ENCODE assay signal across 9 cellular contexts in genomic region chr10:113856563-113856962, GRCh38. TPM values are rescaled to one million over a fixed set of nuclear protein-coding genes. Genes with fewer than 3 reads are reported as not detected.
DNase-seq lines count a peak whose midpoint lies in the region; ATAC-seq and TF ChIP-seq lines count a peak whose summit lies in the region.
"Had no signal": no experiment of that assay in that cellular context is flagged by ENCODE, and none has a peak within 500 bp of the region (broad histone marks: within the 10 kb centered on the region; RNA-seq: fewer than 3 reads in every experiment).

No MANE protein-coding gene starts in this region.

- H3K4me3 ChIP-seq in RWPE2 (ENCODE audit: severe bottlenecking) (peak overlapping the region; percentile 93), fibroblast of mammary gland (ENCODE audit: control insufficient read depth, low read depth, low read length) (peak overlapping the region; percentile 15), skeletal muscle satellite cell (ENCODE audit: low read length) (peak overlapping the region; percentile 88), tibial nerve (peak overlapping the region in 2 of 4 donors; percentile 85 to 92)

- no peak for DNase-seq in activated CD4-positive, alpha-beta memory T cell treated with anti-CD3 and anti-CD28 coated beads, Interleukin-2, amount 10 ng/mL, durations not matched to agents 7 days and 5 days
- no peak for DNase-seq in activated CD4-positive, alpha-beta memory T cell treated with anti-CD3 and anti-CD28 coated beads for 36 hours
- DNase-seq in RWPE2 (ENCODE audit: low spot score) (no peak), fibroblast of mammary gland (ENCODE audit: low read depth) (peak; percentile 23), NCI-H2081 treated with DMSO at 0.1 percent for 48 hours (lab: John Stamatoyannopoulos, UW) (no peak), tibial nerve (ENCODE audit: low spot score in 2 of 2) (no peak), T-helper 1 cell (no peak)
- DNase-seq: stomach had no signal

- H3K9me3 ChIP-seq in RWPE2 (ENCODE audit: severe bottlenecking), result no peaks in the 10 kb centered on the region
- no peaks in the 10 kb centered on the region for H3K9me3 ChIP-seq in skeletal muscle satellite cell (replicated peaks; ENCODE audit: low read length)
- peaks cover 0 to 3% (median 0%) of the 10 kb centered on the region in 4 donors for H3K9me3 ChIP-seq in tibial nerve
- H3K9me3 ChIP-seq: stomach had no signal

- no peak overlapping the region for H3K27ac Mint-ChIP-seq in activated CD4-positive, alpha-beta memory T cell treated with anti-CD3 and anti-CD28 coated beads, Interleukin-2, amount 10 ng/mL, durations not matched to agents 7 days and 5 days
- H3K27ac Mint-ChIP-seq in activated CD4-positive, alpha-beta memory T cell treated with anti-CD3 and anti-CD28 coated beads for 36 hours, result no peak overlapping the region

- POLR2A ChIA-PET in activated CD4-positive, alpha-beta memory T cell treated with anti-CD3 and anti-CD28 coated beads, Interleukin-2, amount 10 ng/mL, durations not matched to agents 7 days and 5 days (lab: Charles Lee), result no interaction called here
- POLR2A ChIA-PET in activated CD4-positive, alpha-beta memory T cell treated with anti-CD3 and anti-CD28 coated beads for 36 hours (lab: Charles Lee), result interaction anchor here (0.6 kb wide), 1 partner anchor 12 kb away, joined by 4 read pairs; no protein-coding TSS in a partner anchor

- no peak for TF ChIP-seq CTCF in RWPE2 (IDR thresholded peaks at IDR 0.05; ENCODE audit: poor library complexity, severe bottlenecking)
- no peak for TF ChIP-seq CTCF in fibroblast of mammary gland (conservative IDR thresholded peaks at IDR 0.05; ENCODE audit: control insufficient read depth, insufficient read depth, low read depth, low read length)
- TF ChIP-seq CTCF in tibial nerve (IDR thresholded peaks at IDR 0.05), result no peak

- H3K9ac ChIP-seq in skeletal muscle satellite cell (ENCODE audit: low read depth, low read length), result peak overlapping the region; percentile 94

- CTCF ChIA-PET in activated CD4-positive, alpha-beta memory T cell treated with anti-CD3 and anti-CD28 coated beads, Interleukin-2, amount 10 ng/mL, durations not matched to agents 7 days and 5 days (lab: Charles Lee), result interaction anchor here (1.2 kb wide), 1 partner anchor 244 kb away, joined by 3 read pairs; no protein-coding TSS in a partner anchor
- CTCF ChIA-PET in activated CD4-positive, alpha-beta memory T cell treated with anti-CD3 and anti-CD28 coated beads for 36 hours (lab: Charles Lee), result no interaction called here

- no peak overlapping the region for H3K27ac ChIP-seq in RWPE2 (ENCODE audit: poor library complexity, severe bottlenecking)
- peak overlapping the region in 1 of 4 donors; percentile 22 for H3K27ac ChIP-seq in tibial nerve

- H3K9me3 Mint-ChIP-seq in activated CD4-positive, alpha-beta memory T cell treated with anti-CD3 and anti-CD28 coated beads, Interleukin-2, amount 10 ng/mL, durations not matched to agents 7 days and 5 days, result no peaks in the 10 kb centered on the region
- peaks cover 4% of the 10 kb centered on the region for H3K9me3 Mint-ChIP-seq in activated CD4-positive, alpha-beta memory T cell treated with anti-CD3 and anti-CD28 coated beads for 36 hours

- H3K36me3 Mint-ChIP-seq in activated CD4-positive, alpha-beta memory T cell treated with anti-CD3 and anti-CD28 coated beads, Interleukin-2, amount 10 ng/mL, durations not matched to agents 7 days and 5 days (ENCODE audit: low read depth), result peaks cover 38% of the 10 kb centered on the region
- H3K36me3 Mint-ChIP-seq in activated CD4-positive, alpha-beta memory T cell treated with anti-CD3 and anti-CD28 coated beads for 36 hours, result peaks cover 35% of the 10 kb centered on the region

- H3K4me1 Mint-ChIP-seq in activated CD4-positive, alpha-beta memory T cell treated with anti-CD3 and anti-CD28 coated beads, Interleukin-2, amount 10 ng/mL, durations not matched to agents 7 days and 5 days, result peaks cover 50% of the 10 kb centered on the region
- peaks cover 33% of the 10 kb centered on the region for H3K4me1 Mint-ChIP-seq in activated CD4-positive, alpha-beta memory T cell treated with anti-CD3 and anti-CD28 coated beads for 36 hours (ENCODE audit: low read depth)

- H3K27me3 ChIP-seq in RWPE2 (ENCODE audit: insufficient read depth, poor library complexity, severe bottlenecking) (no peaks in the 10 kb centered on the region), skeletal muscle satellite cell (ENCODE audit: control insufficient read depth, insufficient read depth, low read length) (no peaks in the 10 kb centered on the region), tibial nerve (no peaks in the 10 kb centered on the region)
- H3K27me3 ChIP-seq: stomach had no signal

- peak overlapping the region; percentile 90 for H3K4me2 ChIP-seq in skeletal muscle satellite cell (ENCODE audit: low read length)

- WGBS in tibial nerve, 2 donors, result 20 to 25% methylated on average over 1 of the region's 1 CpG

- peak overlapping the region; percentile 90 for H3K4me3 Mint-ChIP-seq in activated CD4-positive, alpha-beta memory T cell treated with anti-CD3 and anti-CD28 coated beads, Interleukin-2, amount 10 ng/mL, durations not matched to agents 7 days and 5 days
- no peak overlapping the region for H3K4me3 Mint-ChIP-seq in activated CD4-positive, alpha-beta memory T cell treated with anti-CD3 and anti-CD28 coated beads for 36 hours

- H3K36me3 ChIP-seq in RWPE2 (ENCODE audit: low read depth), result peaks cover 41% of the 10 kb centered on the region
- H3K36me3 ChIP-seq in skeletal muscle satellite cell (ENCODE audit: insufficient read depth, low read length), result peaks cover 25% of the 10 kb centered on the region
- H3K36me3 ChIP-seq in tibial nerve, result peaks cover 0 to 30% (median 8%) of the 10 kb centered on the region in 3 donors

- H3K4me1 ChIP-seq in RWPE2 (ENCODE audit: insufficient read depth, poor library complexity, severe bottlenecking), result peaks cover 17% of the 10 kb centered on the region
- H3K4me1 ChIP-seq in skeletal muscle satellite cell (ENCODE audit: control insufficient read depth, insufficient read depth, low read length), result peaks cover 19% of the 10 kb centered on the region
- H3K4me1 ChIP-seq in tibial nerve, result peaks cover 0 to 63% (median 29%) of the 10 kb centered on the region in 4 donors

- intact Hi-C loops in activated CD4-positive, alpha-beta memory T cell treated with anti-CD3 and anti-CD28 coated beads for 36 hours (cut with micrococcal nuclease), result loop anchor here (10.0 kb wide), 1 partner anchor 688 kb away; no protein-coding TSS in a partner anchor

- TF ChIP-seq POLR2A in tibial nerve (IDR thresholded peaks at IDR 0.05), result no peak

- no peaks in the 10 kb centered on the region for H3K27me3 Mint-ChIP-seq in activated CD4-positive, alpha-beta memory T cell treated with anti-CD3 and anti-CD28 coated beads, Interleukin-2, amount 10 ng/mL, durations not matched to agents 7 days and 5 days
- no peaks in the 10 kb centered on the region for H3K27me3 Mint-ChIP-seq in activated CD4-positive, alpha-beta memory T cell treated with anti-CD3 and anti-CD28 coated beads for 36 hours

- TF ChIP-seq EP300 in tibial nerve (IDR thresholded peaks at IDR 0.05), result no peak

- ATAC-seq in RWPE2 (ENCODE audit: low read depth), result no peak

RNA-seq across cellular contexts. Expression of gene NHLRC2, which starts 2.1 kb away (rescaled TPM):
- total RNA-seq in activated CD4-positive, alpha-beta memory T cell treated with anti-CD3 and anti-CD28 coated beads, Interleukin-2, amount 10 ng/mL, durations not matched to agents 7 days and 5 days, result 10 to 100 TPM; 29.5 to 29.9 TPM
- 10 to 100 TPM; 21.8 to 23.7 TPM for total RNA-seq in activated CD4-positive, alpha-beta memory T cell treated with anti-CD3 and anti-CD28 coated beads for 36 hours
- total RNA-seq in skeletal muscle satellite cell (2012; rRNA removed), result 13.2 and 13.3 TPM in 2 replicates
- total RNA-seq in tibial nerve, result 100 to 1,000 TPM in 1 of 4 donors, 10 to 100 TPM in 3; 42.9 to 100 (median 50.6) TPM

RNA-seq across cellular contexts. Expression of gene DCLRE1A, which starts 2.7 kb away (rescaled TPM):
- 10 to 100 TPM; 17.8 to 18.2 TPM for total RNA-seq in activated CD4-positive, alpha-beta memory T cell treated with anti-CD3 and anti-CD28 coated beads, Interleukin-2, amount 10 ng/mL, durations not matched to agents 7 days and 5 days
- total RNA-seq in activated CD4-positive, alpha-beta memory T cell treated with anti-CD3 and anti-CD28 coated beads for 36 hours, result 10 to 100 TPM; 13.8 to 16.6 TPM
- total RNA-seq in skeletal muscle satellite cell (2012; rRNA removed), result 3.5 and 4.8 TPM in 2 replicates
- total RNA-seq in tibial nerve, result 1 to 10 TPM; 3.6 to 4.9 (median 4.5) TPM
